1 cellular context compared by ENCODE assay signal in the genomic region with DNA sequence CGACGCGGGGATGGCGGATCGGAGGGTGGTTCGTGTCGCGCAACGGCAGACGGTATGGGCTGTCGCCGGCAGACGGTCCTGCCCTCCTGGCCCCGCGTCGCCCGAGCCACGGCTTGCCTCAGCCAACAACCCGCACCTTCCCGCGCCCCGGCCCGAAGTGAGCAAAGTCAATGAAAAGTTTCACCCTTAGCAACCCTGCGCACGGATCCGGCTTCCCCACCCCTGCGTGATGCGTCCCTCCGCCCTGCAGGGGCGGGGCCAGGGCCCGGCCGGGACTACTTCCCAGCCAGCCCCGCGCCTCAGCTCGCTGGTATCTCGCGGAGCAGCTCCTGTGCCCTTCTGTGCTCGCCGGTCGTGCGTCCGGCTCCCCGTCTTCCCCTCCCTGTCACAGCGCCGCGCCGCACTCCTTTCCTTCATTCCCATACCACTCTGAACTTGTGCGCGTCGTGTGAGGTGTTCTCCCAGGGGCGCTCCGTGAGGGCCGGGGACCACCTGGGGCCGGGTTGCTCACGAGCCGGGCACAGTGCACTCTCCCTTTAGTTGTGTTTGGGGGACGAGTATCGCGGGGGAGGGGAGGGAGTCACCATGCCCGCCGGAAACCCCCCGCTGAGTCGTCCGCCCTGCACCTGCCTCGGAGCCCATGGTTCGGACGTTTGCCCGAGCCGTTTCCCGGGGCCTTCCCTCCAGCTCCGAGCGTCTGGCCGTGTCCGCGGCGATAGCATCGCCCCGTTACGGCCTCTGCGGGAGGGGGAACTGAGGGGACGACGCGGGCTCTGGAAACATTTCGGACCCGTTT.
A peak's percentile ranks its signal among the peaks of the same experiment; 100 is the strongest.
TF ChIP-seq lines count a peak whose summit lies in the region.

Gene TOB2, minus strand, starts transcription at position 163 of the 796 bp plus-strand sequence. CDS start 9,456 bp downstream, outside the sequence.

TF ChIP-seq in K562, 482 proteins besides CTCF, POLR2A, EP300 and RAD21 (continued from another document and continues in another):
- TF ChIP-seq PCBP1 (IDR thresholded peaks at IDR 0.05; ENCODE audit: low read depth, low read length, poor library complexity, severe bottlenecking) (peak; percentile 100), HDAC1 (IDR thresholded peaks at IDR 0.05) (peak in 1 of 2 experiments; percentile 74; a peak in 2 of 4 replicates), ETV1 (tag; conservative IDR thresholded peaks at IDR 0.05; ENCODE audit: low read depth) (peak; percentile 51), ZBTB11 (CRISPR knock-in tag; IDR thresholded peaks at IDR 0.05) (peak in 2 of 3 experiments; percentile 52 to 74; a peak in 3 of 6 replicates), CBX2 (IDR thresholded peaks at IDR 0.05; ENCODE audit: insufficient read depth, low read length, poor library complexity, severe bottlenecking) (no peak), ZNF436 (CRISPR knock-in tag; IDR thresholded peaks at IDR 0.05) (no peak), PTBP1 (IDR thresholded peaks at IDR 0.05; ENCODE audit: low read depth, low read length) (no peak), ZBTB33 (CRISPR knock-in tag; IDR thresholded peaks at IDR 0.05) (peak; percentile 49), ZBTB2 (IDR thresholded peaks at IDR 0.05) (peak; percentile 39; the same call in 1 of the 2 replicates), TEAD1 (CRISPR knock-in tag; IDR thresholded peaks at IDR 0.05) (peak in 1 of 2 experiments; percentile 90; a peak in 2 of 4 replicates), MEF2A (IDR thresholded peaks at IDR 0.05; ENCODE audit: control insufficient read depth, low read depth, low read length) (0 out of 2 replicates have a peak, but pooled peaks have one; percentile 33), ZNF780A (CRISPR knock-in tag; IDR thresholded peaks at IDR 0.05) (no peak), ZNF639 (CRISPR knock-in tag; conservative IDR thresholded peaks at IDR 0.05 in 1 of 2, IDR thresholded peaks at IDR 0.05 in 1 of 2) (peak in 1 of 2 experiments; percentile 69; a peak in 2 of 4 replicates), ATF4 (CRISPR knock-in tag; IDR thresholded peaks at IDR 0.05) (no peak), XRCC4 (IDR thresholded peaks at IDR 0.05; ENCODE audit: extremely low read depth, insufficient read depth, insufficient read length) (no peak), ZNF551 (CRISPR knock-in tag; IDR thresholded peaks at IDR 0.05) (no peak), ELF2 (CRISPR knock-in tag; IDR thresholded peaks at IDR 0.05) (no peak), ILK (tag; IDR thresholded peaks at IDR 0.05; ENCODE audit: borderline replicate concordance, low read depth) (no peak), KLF16 (IDR thresholded peaks at IDR 0.05) (no peak), ZNF41 (CRISPR knock-in tag; conservative IDR thresholded peaks at IDR 0.05) (no peak), YBX1 (IDR thresholded peaks at IDR 0.05) (no peak), MTA1 (IDR thresholded peaks at IDR 0.05; ENCODE audit: borderline replicate concordance) (peak; percentile 25; the same call in 1 of the 2 replicates), HBP1 (CRISPR knock-in tag; IDR thresholded peaks at IDR 0.05) (no peak), HMGXB4 (CRISPR knock-in tag; IDR thresholded peaks at IDR 0.05) (no peak), POLR2AphosphoS2 (IDR thresholded peaks at IDR 0.05; ENCODE audit: low read length) (peak; percentile 46; the same call in 1 of the 2 replicates), NCOA1 (IDR thresholded peaks at IDR 0.05; ENCODE audit: low read depth) (no peak), FOS (IDR thresholded peaks at IDR 0.05; ENCODE audit: extremely low read depth, insufficient read length) (no peak), CBX8 (IDR thresholded peaks at IDR 0.05; ENCODE audit: borderline replicate concordance, extremely low read depth, low read depth, low read length, poor library complexity, severe bottlenecking) (no peak), LEF1 (IDR thresholded peaks at IDR 0.05) (peak; percentile 34; the same call in 1 of the 2 replicates), NFE2 (IDR thresholded peaks at IDR 0.05; ENCODE audit: low read depth) (peak; percentile 13; the same call in 1 of the 2 replicates), CSDE1 (IDR thresholded peaks at IDR 0.05) (no peak; a peak in 1 of 4 replicates), ZKSCAN3 (CRISPR knock-in tag; IDR thresholded peaks at IDR 0.05) (no peak), MXI1 (IDR thresholded peaks at IDR 0.05; ENCODE audit: low read depth, low read length) (no peak), ZNF584 (CRISPR knock-in tag; IDR thresholded peaks at IDR 0.05; ENCODE audit: low read depth) (no peak)
- TF ChIP-seq, protein P1, sequence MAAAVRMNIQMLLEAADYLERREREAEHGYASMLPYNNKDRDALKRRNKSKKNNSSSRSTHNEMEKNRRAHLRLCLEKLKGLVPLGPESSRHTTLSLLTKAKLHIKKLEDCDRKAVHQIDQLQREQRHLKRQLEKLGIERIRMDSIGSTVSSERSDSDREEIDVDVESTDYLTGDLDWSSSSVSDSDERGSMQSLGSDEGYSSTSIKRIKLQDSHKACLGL (CRISPR knock-in tag; IDR thresholded peaks at IDR 0.05; ENCODE audit: borderline replicate concordance, poor library complexity, severe bottlenecking) = no peak
- TF ChIP-seq, protein P2, sequence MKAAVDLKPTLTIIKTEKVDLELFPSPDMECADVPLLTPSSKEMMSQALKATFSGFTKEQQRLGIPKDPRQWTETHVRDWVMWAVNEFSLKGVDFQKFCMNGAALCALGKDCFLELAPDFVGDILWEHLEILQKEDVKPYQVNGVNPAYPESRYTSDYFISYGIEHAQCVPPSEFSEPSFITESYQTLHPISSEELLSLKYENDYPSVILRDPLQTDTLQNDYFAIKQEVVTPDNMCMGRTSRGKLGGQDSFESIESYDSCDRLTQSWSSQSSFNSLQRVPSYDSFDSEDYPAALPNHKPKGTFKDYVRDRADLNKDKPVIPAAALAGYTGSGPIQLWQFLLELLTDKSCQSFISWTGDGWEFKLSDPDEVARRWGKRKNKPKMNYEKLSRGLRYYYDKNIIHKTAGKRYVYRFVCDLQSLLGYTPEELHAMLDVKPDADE (conservative IDR thresholded peaks at IDR 0.05; ENCODE audit: control insufficient read depth, low read depth, low read length) = peak; percentile 66; the same call in 1 of the 2 replicates
- TF ChIP-seq, protein P3, sequence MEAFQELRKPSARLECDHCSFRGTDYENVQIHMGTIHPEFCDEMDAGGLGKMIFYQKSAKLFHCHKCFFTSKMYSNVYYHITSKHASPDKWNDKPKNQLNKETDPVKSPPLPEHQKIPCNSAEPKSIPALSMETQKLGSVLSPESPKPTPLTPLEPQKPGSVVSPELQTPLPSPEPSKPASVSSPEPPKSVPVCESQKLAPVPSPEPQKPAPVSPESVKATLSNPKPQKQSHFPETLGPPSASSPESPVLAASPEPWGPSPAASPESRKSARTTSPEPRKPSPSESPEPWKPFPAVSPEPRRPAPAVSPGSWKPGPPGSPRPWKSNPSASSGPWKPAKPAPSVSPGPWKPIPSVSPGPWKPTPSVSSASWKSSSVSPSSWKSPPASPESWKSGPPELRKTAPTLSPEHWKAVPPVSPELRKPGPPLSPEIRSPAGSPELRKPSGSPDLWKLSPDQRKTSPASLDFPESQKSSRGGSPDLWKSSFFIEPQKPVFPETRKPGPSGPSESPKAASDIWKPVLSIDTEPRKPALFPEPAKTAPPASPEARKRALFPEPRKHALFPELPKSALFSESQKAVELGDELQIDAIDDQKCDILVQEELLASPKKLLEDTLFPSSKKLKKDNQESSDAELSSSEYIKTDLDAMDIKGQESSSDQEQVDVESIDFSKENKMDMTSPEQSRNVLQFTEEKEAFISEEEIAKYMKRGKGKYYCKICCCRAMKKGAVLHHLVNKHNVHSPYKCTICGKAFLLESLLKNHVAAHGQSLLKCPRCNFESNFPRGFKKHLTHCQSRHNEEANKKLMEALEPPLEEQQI (IDR thresholded peaks at IDR 0.05) = no peak
